In the genomic region with DNA sequence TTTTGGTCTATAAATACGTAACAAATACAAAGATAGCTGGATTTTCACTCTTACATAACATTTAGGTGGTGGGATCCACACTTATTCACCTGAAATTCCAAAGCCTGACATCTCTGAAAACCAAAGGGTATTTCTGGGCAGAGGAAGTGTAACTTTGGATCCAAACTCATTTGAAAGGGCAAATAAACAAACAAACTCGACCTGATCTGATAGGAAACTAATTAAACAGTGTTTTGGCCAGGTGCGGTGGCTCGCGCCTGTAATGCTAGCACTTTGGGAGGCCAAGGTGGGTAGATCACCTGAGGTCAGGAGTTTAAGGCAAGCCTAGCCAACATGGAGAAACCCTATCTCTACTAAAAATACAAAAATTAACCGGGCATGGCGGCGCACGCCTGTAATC, we compare ENCODE assay signal across 32 cellular contexts.
"Had no signal": no experiment of that assay in that cellular context is flagged by ENCODE, and none has a peak within 500 bp of the region (broad histone marks: within the 10 kb centered on the region; RNA-seq: fewer than 3 reads in every experiment).

No MANE protein-coding gene starts in this region.

- H3K4me3 Mint-ChIP-seq: activated CD4-positive, alpha-beta memory T cell treated with anti-CD3 and anti-CD28 coated beads, Interleukin-2, amount 10 ng/mL, durations not matched to agents 7 days and 5 days; activated CD4-positive, alpha-beta T cell treated with anti-CD3 and anti-CD28 coated beads, Interleukin-2, amount 10 ng/mL, durations not matched to agents 7 days and 5 days; activated naive CD4-positive, alpha-beta T cell treated with anti-CD3 and anti-CD28 coated beads for 36 hours; activated naive CD4-positive, alpha-beta T cell treated with anti-CD3 and anti-CD28 coated beads, Interleukin-2, amount 50 U/mL, for 24 hours; activated naive CD8-positive, alpha-beta T cell treated with anti-CD3 and anti-CD28 coated beads, Interleukin-2, amount 10 ng/mL, durations not matched to agents 7 days and 5 days; activated T-helper 1 cell treated with anti-CD3 and anti-CD28 coated beads, Interleukin-12 subunit alpha, Interleukin-12 subunit beta, Interleukin-2, Interleukin-4 antibody, amounts not matched to agents 30 ng/mL and 10 ng/mL and 1 ng/mL, durations not matched to agents 14 hours and 24 hours and 36 hours; effector memory CD8-positive, alpha-beta T cell; T-helper 17 cell; T-helper 2 cell treated with Interferon-gamma antibody and Interleukin-4, amounts not matched to agents 5 μg/mL and 100 μg/mL, for 36 hours; WTC11 had no signal

- H3K27ac Mint-ChIP-seq: activated CD4-positive, alpha-beta memory T cell treated with anti-CD3 and anti-CD28 coated beads, Interleukin-2, amount 10 ng/mL, durations not matched to agents 7 days and 5 days; activated CD4-positive, alpha-beta T cell treated with anti-CD3 and anti-CD28 coated beads, Interleukin-2, amount 10 ng/mL, durations not matched to agents 7 days and 5 days; activated naive CD4-positive, alpha-beta T cell treated with anti-CD3 and anti-CD28 coated beads for 36 hours; activated naive CD4-positive, alpha-beta T cell treated with anti-CD3 and anti-CD28 coated beads, Interleukin-2, amount 50 U/mL, for 24 hours; activated naive CD8-positive, alpha-beta T cell treated with anti-CD3 and anti-CD28 coated beads, Interleukin-2, amount 10 ng/mL, durations not matched to agents 7 days and 5 days; activated T-helper 1 cell treated with anti-CD3 and anti-CD28 coated beads, Interleukin-12 subunit alpha, Interleukin-12 subunit beta, Interleukin-2, Interleukin-4 antibody, amounts not matched to agents 30 ng/mL and 10 ng/mL and 1 ng/mL, durations not matched to agents 14 hours and 24 hours and 36 hours; activated T-helper 2 cell treated with anti-CD3 and anti-CD28 coated beads, Interferon-gamma antibody, Interleukin-2, Interleukin-4, amounts not matched to agents 10 μg/mL and 5 μg/mL and 100 μg/mL, durations not matched to agents 14 hours and 24 hours and 36 hours; effector memory CD8-positive, alpha-beta T cell; T-helper 17 cell; T-helper 2 cell treated with Interferon-gamma antibody and Interleukin-4, amounts not matched to agents 5 μg/mL and 100 μg/mL, for 36 hours; WTC11 had no signal

- H3K9me3 Mint-ChIP-seq: activated CD4-positive, alpha-beta memory T cell treated with anti-CD3 and anti-CD28 coated beads, Interleukin-2, amount 10 ng/mL, durations not matched to agents 7 days and 5 days; activated CD4-positive, alpha-beta T cell treated with anti-CD3 and anti-CD28 coated beads, Interleukin-2, amount 10 ng/mL, durations not matched to agents 7 days and 5 days; activated naive CD4-positive, alpha-beta T cell treated with anti-CD3 and anti-CD28 coated beads for 36 hours; activated naive CD4-positive, alpha-beta T cell treated with anti-CD3 and anti-CD28 coated beads, Interleukin-2, amount 50 U/mL, for 24 hours; activated naive CD8-positive, alpha-beta T cell treated with anti-CD3 and anti-CD28 coated beads, Interleukin-2, amount 10 ng/mL, durations not matched to agents 7 days and 5 days; activated T-helper 1 cell treated with anti-CD3 and anti-CD28 coated beads, Interleukin-12 subunit alpha, Interleukin-12 subunit beta, Interleukin-2, Interleukin-4 antibody, amounts not matched to agents 30 ng/mL and 10 ng/mL and 1 ng/mL, durations not matched to agents 14 hours and 24 hours and 36 hours; activated T-helper 2 cell treated with anti-CD3 and anti-CD28 coated beads, Interferon-gamma antibody, Interleukin-2, Interleukin-4, amounts not matched to agents 10 μg/mL and 5 μg/mL and 100 μg/mL, durations not matched to agents 14 hours and 24 hours and 36 hours; effector memory CD8-positive, alpha-beta T cell; T-helper 2 cell treated with Interferon-gamma antibody and Interleukin-4, amounts not matched to agents 5 μg/mL and 100 μg/mL, for 36 hours; WTC11 had no signal

- H3K27me3 Mint-ChIP-seq: activated CD4-positive, alpha-beta memory T cell treated with anti-CD3 and anti-CD28 coated beads, Interleukin-2, amount 10 ng/mL, durations not matched to agents 7 days and 5 days; activated CD4-positive, alpha-beta T cell treated with anti-CD3 and anti-CD28 coated beads, Interleukin-2, amount 10 ng/mL, durations not matched to agents 7 days and 5 days; activated naive CD4-positive, alpha-beta T cell treated with anti-CD3 and anti-CD28 coated beads, Interleukin-2, amount 50 U/mL, for 24 hours; activated naive CD8-positive, alpha-beta T cell treated with anti-CD3 and anti-CD28 coated beads, Interleukin-2, amount 10 ng/mL, durations not matched to agents 7 days and 5 days; effector memory CD8-positive, alpha-beta T cell; T-helper 17 cell had no signal

- DNase-seq: activated CD4-positive, alpha-beta memory T cell treated with anti-CD3 and anti-CD28 coated beads, Interleukin-2, amount 10 ng/mL, durations not matched to agents 7 days and 5 days; activated CD4-positive, alpha-beta T cell treated with anti-CD3 and anti-CD28 coated beads for 1 hour; activated CD4-positive, alpha-beta T cell treated with anti-CD3 and anti-CD28 coated beads for 4 hours; activated CD4-positive, alpha-beta T cell treated with anti-CD3 and anti-CD28 coated beads, Interleukin-2, amount 10 ng/mL, durations not matched to agents 7 days and 5 days; activated CD4-positive, alpha-beta T cell treated with anti-CD3 and anti-CD28 coated beads, Interleukin-2, amount 50 U/mL, for 4 hours; activated CD8-positive, alpha-beta memory T cell treated with anti-CD3 and anti-CD28 coated beads, Interleukin-2, amount 50 U/mL, for 48 hours; activated effector memory CD4-positive, alpha-beta T cell treated with anti-CD3 and anti-CD28 coated beads, Interleukin-2, amount 50 U/mL, for 16 hours; activated naive CD4-positive, alpha-beta T cell treated with anti-CD3 and anti-CD28 coated beads for 36 hours; activated naive CD8-positive, alpha-beta T cell treated with anti-CD3 and anti-CD28 coated beads, Interleukin-2, amount 10 ng/mL, durations not matched to agents 7 days and 5 days; activated T-cell treated with anti-CD3 and anti-CD28 coated beads for 4 hours; activated T-cell treated with anti-CD3 and anti-CD28 coated beads, Interleukin-2, amount 50 U/mL, for 48 hours; amniotic stem cell; anterior cingulate cortex; brain microvascular endothelial cell; cortex of kidney; dermis blood vessel endothelial cell; effector CD4-positive, alpha-beta T cell; effector memory CD8-positive, alpha-beta T cell; erythroblast; foreskin keratinocyte; gastrocnemius medialis; glutamatergic neuron; heart left ventricle; T-helper 1 cell; T-helper 17 cell; T1000 had no signal

- H3K27ac ChIP-seq: brain microvascular endothelial cell, esophagus muscularis mucosa, foreskin keratinocyte, gastrocnemius medialis had no signal

- H3K4me1 Mint-ChIP-seq: activated CD4-positive, alpha-beta T cell treated with anti-CD3 and anti-CD28 coated beads, Interleukin-2, amount 10 ng/mL, durations not matched to agents 7 days and 5 days; activated naive CD4-positive, alpha-beta T cell treated with anti-CD3 and anti-CD28 coated beads, Interleukin-2, amount 50 U/mL, for 24 hours; activated naive CD8-positive, alpha-beta T cell treated with anti-CD3 and anti-CD28 coated beads, Interleukin-2, amount 10 ng/mL, durations not matched to agents 7 days and 5 days had no signal
